In genomic region chr10:86819567-86819966, GRCh38 we compare ENCODE assay signal across 15 cellular contexts.
DNase-seq lines count a peak whose midpoint lies in the region; ATAC-seq and TF ChIP-seq lines count a peak whose summit lies in the region.
"Had no signal": no experiment of that assay in that cellular context is flagged by ENCODE, and none has a peak within 500 bp of the region (broad histone marks: within the 10 kb centered on the region; RNA-seq: fewer than 3 reads in every experiment).

No MANE protein-coding gene starts in this region.

- no peak for TF ChIP-seq POLR2A in IMR-90 (IDR thresholded peaks at IDR 0.05; ENCODE audit: low read depth, low read length)

- peak; percentile 22 for DNase-seq in EL
- peak; percentile 61 for DNase-seq in IMR-90
- peak; percentile 39 for DNase-seq in brain microvascular endothelial cell
- DNase-seq in HFFc6: no peak
- DNase-seq: 8988T; CD4-positive, alpha-beta memory T cell; DMS153; DMS79; HCEC 1CT had no signal

- no peak overlapping the region for H3K14ac ChIP-seq in IMR-90 (replicated peaks; ENCODE audit: low read depth, low read length)

- H2BK120ac ChIP-seq in IMR-90 (ENCODE audit: low read depth, low read length): no peak overlapping the region

- no peak overlapping the region for H4K5ac ChIP-seq in IMR-90 (ENCODE audit: low read depth, low read length)

- H3K56ac ChIP-seq in IMR-90 (ENCODE audit: extremely low read depth, insufficient read depth, low read length): no peak overlapping the region

- WGBS in IMR-90 (ENCODE audit: extremely low coverage in 2 of 2, insufficient read length in 1 of 2), 2 experiments: 100% methylated on average over 1 of the region's 6 CpGs; no CpG with 5 or more reads in 1 of the 2 experiments

- no peaks in the 10 kb centered on the region for H3K9me3 Mint-ChIP-seq in HFFc6
- H3K9me3 Mint-ChIP-seq: CD4-positive, alpha-beta memory T cell; GM23338 had no signal

- peaks cover 9% of the 10 kb centered on the region for H3K36me3 Mint-ChIP-seq in HFFc6 (ENCODE audit: low read depth)
- H3K36me3 Mint-ChIP-seq: CD14-positive monocyte had no signal

- peaks cover 22% of the 10 kb centered on the region for H3K9me1 ChIP-seq in IMR-90 (ENCODE audit: insufficient read depth, low read length)

- no peak overlapping the region for H3K27ac Mint-ChIP-seq in HFFc6
- H3K27ac Mint-ChIP-seq: CD14-positive monocyte; CD4-positive, alpha-beta memory T cell; GM23338 had no signal

- H3K27ac ChIP-seq in IMR-90 (ENCODE audit: insufficient read depth, low read length): no peak overlapping the region
- H3K27ac ChIP-seq in brain microvascular endothelial cell: no peak overlapping the region
- H3K27ac ChIP-seq: BLaER1 had no signal

- no peak overlapping the region for H3K18ac ChIP-seq in IMR-90 (ENCODE audit: low read depth, low read length)

- H3K4me2 ChIP-seq in IMR-90 (ENCODE audit: low read depth, low read length): no peak overlapping the region
- H3K4me2 ChIP-seq: BLaER1, GM23338 had no signal

- BruUV-seq in IMR-90 (replicated peaks; lab: Mats Ljungman, UMichigan): no TSS peak

- H3K4ac ChIP-seq in IMR-90 (ENCODE audit: low read depth, low read length): no peak overlapping the region

- peak overlapping the region; percentile 3 for H2BK5ac ChIP-seq in IMR-90 (ENCODE audit: low read depth, low read length, poor library complexity, severe bottlenecking)

- no peaks in the 10 kb centered on the region for H3K36me3 ChIP-seq in IMR-90 (ENCODE audit: control insufficient read depth, insufficient read depth, low read length)
- no peaks in the 10 kb centered on the region for H3K36me3 ChIP-seq in brain microvascular endothelial cell (replicated peaks)
- H3K36me3 ChIP-seq: BLaER1 had no signal

- intact Hi-C loops in IMR-90 (cut with micrococcal nuclease): no loop called here

- POLR2A ChIA-PET in IMR-90 (lab: Charles Lee; ENCODE audit: unreplicated experiment): no interaction called here

- H3K4me1 Mint-ChIP-seq in HFFc6 (ENCODE audit: low read depth): peaks cover 39% of the 10 kb centered on the region
- H3K4me1 Mint-ChIP-seq: CD14-positive monocyte had no signal

- peaks cover 43 to 74% of the 10 kb centered on the region in 2 experiments for H3K79me1 ChIP-seq in IMR-90 (ENCODE audit: low read depth in 1 of 2, low read length in 2 of 2)

- in situ Hi-C loops in IMR-90 (cut with MboI; ENCODE audit: low sequenced_read_pairs): no loop called here
- in situ Hi-C loops in brain microvascular endothelial cell (cut with HindIII; ENCODE audit: low pct_ligation_motif_present, low sequenced_read_pairs): no loop called here

- H3K27me3 ChIP-seq in IMR-90 (ENCODE audit: control insufficient read depth, insufficient read depth, low read length) (no peaks in the 10 kb centered on the region), brain microvascular endothelial cell (replicated peaks) (no peaks in the 10 kb centered on the region)
- H3K27me3 ChIP-seq: BLaER1 had no signal

- dilution Hi-C loops in IMR-90 (cut with HindIII; ENCODE audit: low sequenced_read_pairs, unreplicated experiment): no loop called here

- no peak for TF ChIP-seq RAD21 in IMR-90 (IDR thresholded peaks at IDR 0.05; ENCODE audit: low read length)

- no peak overlapping the region for H4K8ac ChIP-seq in IMR-90 (ENCODE audit: low read depth in 2 of 2, low read length in 2 of 2)

- H3K4me3 Mint-ChIP-seq in HFFc6: no peak overlapping the region
- H3K4me3 Mint-ChIP-seq: CD14-positive monocyte; CD4-positive, alpha-beta memory T cell; GM23338 had no signal

- no peak overlapping the region for H2BK20ac ChIP-seq in IMR-90 (ENCODE audit: low read depth, low read length)

- CTCF ChIA-PET in IMR-90 (lab: Yijun Ruan, JAX): interaction anchor here (1.6 kb wide), 1 partner anchor 15 kb away, joined by 4 read pairs; no protein-coding TSS in a partner anchor

- H2BK15ac ChIP-seq in IMR-90 (ENCODE audit: low read depth, low read length): no peak overlapping the region

- no peak overlapping the region for H3K9ac ChIP-seq in IMR-90 (ENCODE audit: low read depth, low read length)
- H3K9ac ChIP-seq: BLaER1 had no signal

- ATAC-seq in IMR-90 (ENCODE audit: low read depth) (peak; percentile 44), HG02588 (IDR thresholded peaks at IDR 0.05; ENCODE audit: unreplicated experiment) (no peak), HG03442 (IDR thresholded peaks at IDR 0.05; ENCODE audit: unreplicated experiment) (no peak), GM18502 (IDR thresholded peaks at IDR 0.05; ENCODE audit: poor library complexity, unreplicated experiment) (no peak)
- ATAC-seq: GM23338 had no signal

- H3K9me3 ChIP-seq in IMR-90 (ENCODE audit: control insufficient read depth, insufficient read depth, low read length): no peaks in the 10 kb centered on the region
- H3K9me3 ChIP-seq: BLaER1 had no signal

- no peak overlapping the region for H4K91ac ChIP-seq in IMR-90 (ENCODE audit: insufficient read depth, low read depth, low read length)

- H3K4me1 ChIP-seq in IMR-90 (ENCODE audit: control insufficient read depth, insufficient read depth, low read length): peaks cover 16% of the 10 kb centered on the region
- H3K4me1 ChIP-seq: BLaER1 had no signal

- H2AK9ac ChIP-seq in IMR-90 (replicated peaks; ENCODE audit: low read depth, low read length, poor library complexity): no peak overlapping the region

- no peaks in the 10 kb centered on the region for H3K27me3 Mint-ChIP-seq in HFFc6 (ENCODE audit: insufficient read depth)
- H3K27me3 Mint-ChIP-seq: CD4-positive, alpha-beta memory T cell had no signal

- H3K4me3 ChIP-seq in IMR-90 (ENCODE audit: insufficient read depth, low read depth, low read length) (no peak overlapping the region), brain microvascular endothelial cell (ENCODE audit: low read depth, low read length) (no peak overlapping the region)
- H3K4me3 ChIP-seq: BLaER1, GM23338 had no signal

- no peak overlapping the region for H2AK5ac ChIP-seq in IMR-90 (ENCODE audit: low read depth, low read length)

- TF ChIP-seq CTCF in IMR-90 (conservative IDR thresholded peaks at IDR 0.05; ENCODE audit: low read depth, low read length): no peak
- TF ChIP-seq CTCF in brain microvascular endothelial cell (IDR thresholded peaks at IDR 0.05; ENCODE audit: low read depth, low read length, missing control alignments): no peak
- TF ChIP-seq CTCF in HFFc6 (IDR thresholded peaks at IDR 0.05): no peak

- peaks cover 51% of the 10 kb centered on the region for H4K20me1 ChIP-seq in IMR-90 (ENCODE audit: insufficient read depth, low read length)
- H4K20me1 ChIP-seq: BLaER1 had no signal

- no peak overlapping the region for H2AFZ ChIP-seq in IMR-90 (replicated peaks; ENCODE audit: low read length, poor library complexity)
- H2AFZ ChIP-seq: GM23338 had no signal

- H3K23ac ChIP-seq in IMR-90 (ENCODE audit: low read depth, low read length): no peak overlapping the region; the same call in 1 of the 2 replicates

TF ChIP-seq in IMR-90, 13 proteins besides CTCF, POLR2A, EP300 and RAD21:
- TF ChIP-seq USF2 (IDR thresholded peaks at IDR 0.05; ENCODE audit: low read depth, low read length) (no peak), SMC3 (IDR thresholded peaks at IDR 0.05; ENCODE audit: low read depth, low read length) (no peak)
